ENCODE assay signal across 10 cellular contexts in genomic region chr10:4250497-4250887, GRCh38.
DNase-seq lines count a peak whose midpoint lies in the region; ATAC-seq lines count a peak whose summit lies in the region.
"Had no signal": no experiment of that assay in that cellular context is flagged by ENCODE, and none has a peak within 500 bp of the region (broad histone marks: within the 10 kb centered on the region; RNA-seq: fewer than 3 reads in every experiment).

No MANE protein-coding gene starts in this region.

- no peaks in the 10 kb centered on the region for H3K36me3 Mint-ChIP-seq in effector memory CD8-positive, alpha-beta T cell (ENCODE audit: insufficient read depth)

- H3K27ac Mint-ChIP-seq in effector memory CD8-positive, alpha-beta T cell, result no peak overlapping the region

- peak; percentile 79 for ATAC-seq in GM18873 (IDR thresholded peaks at IDR 0.05; ENCODE audit: low FRiP score, unreplicated experiment)
- ATAC-seq in GM21737 (IDR thresholded peaks at IDR 0.05; ENCODE audit: unreplicated experiment), result peak; percentile 81
- ATAC-seq in HG03196 (IDR thresholded peaks at IDR 0.05; ENCODE audit: unreplicated experiment), result peak; percentile 75
- peak; percentile 72 for ATAC-seq in effector memory CD8-positive, alpha-beta T cell (replicated peaks)

- H3K27me3 Mint-ChIP-seq in effector memory CD8-positive, alpha-beta T cell, result peaks cover 0 to 4% of the 10 kb centered on the region in 2 donors

- no peak overlapping the region for H3K4me3 Mint-ChIP-seq in effector memory CD8-positive, alpha-beta T cell

- DNase-seq in effector memory CD8-positive, alpha-beta T cell, result no peak
- DNase-seq in NCI-H82 treated with DMSO at 0.1 percent for 48 hours (lab: John Stamatoyannopoulos, UW; ENCODE audit: unreplicated experiment), result no peak
- DNase-seq in globus pallidus (ENCODE audit: low spot score), result no peak
- no peak for DNase-seq in SK-N-DZ (ENCODE audit: low spot score)
- DNase-seq: amniotic stem cell, dermis blood vessel endothelial cell, NCI-H446 had no signal

- no peaks in the 10 kb centered on the region for H3K9me3 Mint-ChIP-seq in effector memory CD8-positive, alpha-beta T cell

- H3K4me1 Mint-ChIP-seq in effector memory CD8-positive, alpha-beta T cell (ENCODE audit: low read depth in 2 of 2), result peaks cover 10% of the 10 kb centered on the region in 2 donors
